Comparison of ENCODE assay signal across 1 cellular context in the genomic region with DNA sequence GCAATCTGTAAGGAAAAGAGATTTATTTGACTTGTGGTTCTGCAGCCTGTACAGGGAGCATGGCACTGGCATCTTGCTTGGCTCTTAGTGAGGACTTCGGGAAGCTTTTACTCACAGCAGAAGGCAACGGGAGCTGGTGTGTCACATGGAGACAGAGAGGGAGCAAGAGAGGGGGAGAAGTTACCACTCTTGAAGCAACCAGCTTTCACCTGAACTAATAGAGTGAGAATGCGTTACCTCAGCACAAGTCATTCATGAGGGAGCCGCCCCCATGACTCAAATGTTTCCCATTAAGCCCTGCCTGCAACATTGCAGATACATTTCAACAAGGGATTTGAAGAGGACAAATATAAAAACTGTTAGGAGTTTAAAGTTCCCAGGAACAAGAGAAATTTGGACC.
TF ChIP-seq lines count a peak whose summit lies in the region.

No MANE protein-coding gene starts in this region.

TF ChIP-seq in WTC11, 78 proteins besides CTCF, POLR2A, EP300 and RAD21 (continued from another document):
- TF ChIP-seq, protein P1, sequence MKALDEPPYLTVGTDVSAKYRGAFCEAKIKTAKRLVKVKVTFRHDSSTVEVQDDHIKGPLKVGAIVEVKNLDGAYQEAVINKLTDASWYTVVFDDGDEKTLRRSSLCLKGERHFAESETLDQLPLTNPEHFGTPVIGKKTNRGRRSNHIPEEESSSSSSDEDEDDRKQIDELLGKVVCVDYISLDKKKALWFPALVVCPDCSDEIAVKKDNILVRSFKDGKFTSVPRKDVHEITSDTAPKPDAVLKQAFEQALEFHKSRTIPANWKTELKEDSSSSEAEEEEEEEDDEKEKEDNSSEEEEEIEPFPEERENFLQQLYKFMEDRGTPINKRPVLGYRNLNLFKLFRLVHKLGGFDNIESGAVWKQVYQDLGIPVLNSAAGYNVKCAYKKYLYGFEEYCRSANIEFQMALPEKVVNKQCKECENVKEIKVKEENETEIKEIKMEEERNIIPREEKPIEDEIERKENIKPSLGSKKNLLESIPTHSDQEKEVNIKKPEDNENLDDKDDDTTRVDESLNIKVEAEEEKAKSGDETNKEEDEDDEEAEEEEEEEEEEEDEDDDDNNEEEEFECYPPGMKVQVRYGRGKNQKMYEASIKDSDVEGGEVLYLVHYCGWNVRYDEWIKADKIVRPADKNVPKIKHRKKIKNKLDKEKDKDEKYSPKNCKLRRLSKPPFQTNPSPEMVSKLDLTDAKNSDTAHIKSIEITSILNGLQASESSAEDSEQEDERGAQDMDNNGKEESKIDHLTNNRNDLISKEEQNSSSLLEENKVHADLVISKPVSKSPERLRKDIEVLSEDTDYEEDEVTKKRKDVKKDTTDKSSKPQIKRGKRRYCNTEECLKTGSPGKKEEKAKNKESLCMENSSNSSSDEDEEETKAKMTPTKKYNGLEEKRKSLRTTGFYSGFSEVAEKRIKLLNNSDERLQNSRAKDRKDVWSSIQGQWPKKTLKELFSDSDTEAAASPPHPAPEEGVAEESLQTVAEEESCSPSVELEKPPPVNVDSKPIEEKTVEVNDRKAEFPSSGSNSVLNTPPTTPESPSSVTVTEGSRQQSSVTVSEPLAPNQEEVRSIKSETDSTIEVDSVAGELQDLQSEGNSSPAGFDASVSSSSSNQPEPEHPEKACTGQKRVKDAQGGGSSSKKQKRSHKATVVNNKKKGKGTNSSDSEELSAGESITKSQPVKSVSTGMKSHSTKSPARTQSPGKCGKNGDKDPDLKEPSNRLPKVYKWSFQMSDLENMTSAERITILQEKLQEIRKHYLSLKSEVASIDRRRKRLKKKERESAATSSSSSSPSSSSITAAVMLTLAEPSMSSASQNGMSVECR (CRISPR knock-in tag; IDR thresholded peaks at IDR 0.05; ENCODE audit: borderline replicate concordance): no peak
- TF ChIP-seq IRF1 (CRISPR knock-in tag; IDR thresholded peaks at IDR 0.05) (no peak), ZNF423 (CRISPR knock-in tag; IDR thresholded peaks at IDR 0.05) (no peak), ZNF416 (CRISPR knock-in tag; IDR thresholded peaks at IDR 0.05) (no peak)
